34 cellular contexts compared by ENCODE assay signal in genomic region chrX:124887572-124887971, GRCh38.
"Had no signal": no experiment of that assay in that cellular context is flagged by ENCODE, and none has a peak within 500 bp of the region (broad histone marks: within the 10 kb centered on the region; RNA-seq: fewer than 3 reads in every experiment).

No MANE protein-coding gene starts in this region.

- H3K36me3 ChIP-seq: MG63 had no signal

- H3K4me2 ChIP-seq: KMS-11 had no signal

- H3K9ac ChIP-seq: KMS-11 had no signal

- H3K27ac ChIP-seq: KMS-11 had no signal

- H3K27me3 ChIP-seq: MG63 had no signal

- DNase-seq: Karpas-422, Kasumi-1, MG63, MM.1S, MV-4-11, NCI-H1048, NCI-H1092, NCI-H1092 treated with DMSO at 0.1 percent for 48 hours, NCI-H1105, NCI-H1105 treated with DMSO at 0.1 percent for 48 hours, NCI-H1417, NCI-H1417 treated with DMSO at 0.1 percent for 48 hours, NCI-H1436, NCI-H1436 treated with DMSO at 0.1 percent for 48 hours, NCI-H146, NCI-H1694, NCI-H1694 treated with DMSO at 0.1 percent for 48 hours, NCI-H187, NCI-H187 treated with DMSO at 0.1 percent for 48 hours, NCI-H1930, NCI-H2029, NCI-H2029 treated with DMSO at 0.1 percent for 48 hours, NCI-H2081, NCI-H2081 treated with DMSO at 0.1 percent for 48 hours, NCI-H2107, NCI-H2171, NCI-H2171 treated with DMSO at 0.1 percent for 48 hours, NCI-H2227 treated with DMSO at 0.1 percent for 48 hours, NCI-H226, NCI-H345, NCI-H446, NCI-H446 treated with DMSO at 0.1 percent for 48 hours, NCI-H510A had no signal

- H3K4me3 ChIP-seq: MG63 had no signal

- H3K9me3 ChIP-seq: MG63 had no signal
